ENCODE assay signal across 14 cellular contexts in genomic region chr3:55446860-55447259, GRCh38. TPM values are rescaled to one million over a fixed set of nuclear protein-coding genes. Genes with fewer than 3 reads are reported as not detected.
"Had no signal": no experiment of that assay in that cellular context is flagged by ENCODE, and none has a peak within 500 bp of the region (broad histone marks: within the 10 kb centered on the region; RNA-seq: fewer than 3 reads in every experiment).

No MANE protein-coding gene starts in this region.

- H3K4me3 Mint-ChIP-seq: activated CD4-positive, alpha-beta T cell treated with anti-CD3 and anti-CD28 coated beads for 36 hours; activated CD8-positive, alpha-beta T cell treated with anti-CD3 and anti-CD28 coated beads for 36 hours; stimulated activated naive CD8-positive, alpha-beta T cell treated with anti-CD3 and anti-CD28 coated beads, Interleukin-15, Interleukin-2, amounts not matched to agents 100 ng/mL and 50 ng/mL, for 24 hours had no signal

- H3K9ac ChIP-seq: parathyroid adenoma had no signal

- H3K4me1 ChIP-seq: gastrocnemius medialis, heart right ventricle, parathyroid adenoma had no signal

- DNase-seq: activated CD4-positive, alpha-beta T cell treated with anti-CD3 and anti-CD28 coated beads for 36 hours; activated CD8-positive, alpha-beta memory T cell treated with anti-CD3 and anti-CD28 coated beads, Interleukin-2, amount 50 U/mL, for 4 hours; activated CD8-positive, alpha-beta T cell treated with anti-CD3 and anti-CD28 coated beads for 36 hours; caudate nucleus; cortex of kidney; effector CD8-positive, alpha-beta T cell; gastrocnemius medialis; heart right ventricle; stimulated activated CD4-positive, alpha-beta T cell treated with anti-CD3 and anti-CD28 coated beads, Interleukin-15, amount 100 ng/mL, for 24 hours; stimulated activated CD4-positive, alpha-beta T cell treated with anti-CD3 and anti-CD28 coated beads, Interleukin-4, amount 100 ng/mL, for 24 hours; T-helper 9 cell had no signal

- H3K4me1 Mint-ChIP-seq: activated CD4-positive, alpha-beta T cell treated with anti-CD3 and anti-CD28 coated beads for 36 hours had no signal

- H3K9me3 ChIP-seq: gastrocnemius medialis, heart right ventricle had no signal

- H3K4me3 ChIP-seq: gastrocnemius medialis, heart right ventricle had no signal

- H3K27ac Mint-ChIP-seq: activated CD4-positive, alpha-beta T cell treated with anti-CD3 and anti-CD28 coated beads for 36 hours; activated CD8-positive, alpha-beta T cell treated with anti-CD3 and anti-CD28 coated beads for 36 hours; stimulated activated naive CD8-positive, alpha-beta T cell treated with anti-CD3 and anti-CD28 coated beads, Interleukin-15, Interleukin-2, amounts not matched to agents 100 ng/mL and 50 ng/mL, for 24 hours had no signal

- H3K9me3 Mint-ChIP-seq: activated CD8-positive, alpha-beta T cell treated with anti-CD3 and anti-CD28 coated beads for 36 hours; stimulated activated naive CD8-positive, alpha-beta T cell treated with anti-CD3 and anti-CD28 coated beads, Interleukin-15, Interleukin-2, amounts not matched to agents 100 ng/mL and 50 ng/mL, for 24 hours had no signal

- H3K27ac ChIP-seq: gastrocnemius medialis, heart right ventricle, parathyroid adenoma, VCaP had no signal

- H3K27me3 Mint-ChIP-seq: activated CD8-positive, alpha-beta T cell treated with anti-CD3 and anti-CD28 coated beads for 36 hours had no signal

- H3K27me3 ChIP-seq: gastrocnemius medialis had no signal

- H3K36me3 ChIP-seq: gastrocnemius medialis, heart right ventricle had no signal

RNA-seq across cellular contexts. Expression of gene WNT5A, which starts 40.2 kb away (rescaled TPM):
- total RNA-seq: activated CD4-positive, alpha-beta T cell treated with anti-CD3 and anti-CD28 coated beads for 36 hours; activated CD8-positive, alpha-beta T cell treated with anti-CD3 and anti-CD28 coated beads for 36 hours had no signal
